8 cellular contexts compared by ENCODE assay signal in genomic region chr11:66479741-66480115, GRCh38. TPM values are rescaled to one million over a fixed set of nuclear protein-coding genes. Genes with fewer than 3 reads are reported as not detected.
DNase-seq lines count a peak whose midpoint lies in the region; ATAC-seq and TF ChIP-seq lines count a peak whose summit lies in the region.

No MANE protein-coding gene starts in this region.

- H3K36me3 Mint-ChIP-seq in activated CD8-positive, alpha-beta T cell treated with anti-CD3 and anti-CD28 coated beads, Interleukin-2, amount 10 ng/mL, durations not matched to agents 7 days and 5 days (ENCODE audit: low read depth) = peaks cover 6% of the 10 kb centered on the region

- H3K9me3 Mint-ChIP-seq in activated CD8-positive, alpha-beta T cell treated with anti-CD3 and anti-CD28 coated beads, Interleukin-2, amount 10 ng/mL, durations not matched to agents 7 days and 5 days (ENCODE audit: insufficient read depth) = no peaks in the 10 kb centered on the region

- H3K4me1 Mint-ChIP-seq in activated CD8-positive, alpha-beta T cell treated with anti-CD3 and anti-CD28 coated beads, Interleukin-2, amount 10 ng/mL, durations not matched to agents 7 days and 5 days (ENCODE audit: low read depth) = peaks cover 31% of the 10 kb centered on the region

- ATAC-seq in activated CD8-positive, alpha-beta T cell treated with anti-CD3 and anti-CD28 coated beads, Interleukin-2, amount 10 ng/mL, durations not matched to agents 7 days and 5 days = no peak
- no peak for ATAC-seq in GM21529 (IDR thresholded peaks at IDR 0.05; ENCODE audit: unreplicated experiment)

- no peaks in the 10 kb centered on the region for H3K27me3 Mint-ChIP-seq in activated CD8-positive, alpha-beta T cell treated with anti-CD3 and anti-CD28 coated beads, Interleukin-2, amount 10 ng/mL, durations not matched to agents 7 days and 5 days (ENCODE audit: low read depth)

- H3K4me3 Mint-ChIP-seq in activated CD8-positive, alpha-beta T cell treated with anti-CD3 and anti-CD28 coated beads, Interleukin-2, amount 10 ng/mL, durations not matched to agents 7 days and 5 days = peak overlapping the region; percentile 92

- no peak for TF ChIP-seq CTCF in HL-60 (IDR thresholded peaks at IDR 0.05; ENCODE audit: insufficient read depth, low read length)

- DNase-seq in NCI-H1092 (lab: John Stamatoyannopoulos, UW) (peak; percentile 82), NCI-H1092 treated with DMSO at 0.1 percent for 48 hours (lab: John Stamatoyannopoulos, UW) (no peak), HL-60 (ENCODE audit: low read depth in 1 of 2, low spot score in 1 of 2) (no peak), hepatic stellate cell (ENCODE audit: low spot score) (peak; percentile 81), NCI-H774 (lab: John Stamatoyannopoulos, UW) (no peak)
- DNase-seq in activated CD8-positive, alpha-beta T cell treated with anti-CD3 and anti-CD28 coated beads, Interleukin-2, amount 10 ng/mL, durations not matched to agents 7 days and 5 days = no peak

- POLR2A ChIA-PET in activated CD8-positive, alpha-beta T cell treated with anti-CD3 and anti-CD28 coated beads, Interleukin-2, amount 10 ng/mL, durations not matched to agents 7 days and 5 days (lab: Charles Lee) = interaction anchor here (0.9 to 2.0 kb wide), 10 partner anchors 10 to 362 kb away, joined by 3 to 22 read pairs (median 6); partner anchors contain the start of genes BBS1, MRPL11, PELI3 and RBM4B

- H3K27me3 ChIP-seq in HL-60 (ENCODE audit: insufficient read depth, poor library complexity, severe bottlenecking) = no peaks in the 10 kb centered on the region

- H3K4me3 ChIP-seq in HL-60 (replicated peaks; ENCODE audit: insufficient read depth, low read length) (peak overlapping the region; percentile 78), skin epidermis (peak overlapping the region; percentile 52 to 76 (median 59))

- peak overlapping the region; percentile 91 for H3K27ac Mint-ChIP-seq in activated CD8-positive, alpha-beta T cell treated with anti-CD3 and anti-CD28 coated beads, Interleukin-2, amount 10 ng/mL, durations not matched to agents 7 days and 5 days

- CTCF ChIA-PET in activated CD8-positive, alpha-beta T cell treated with anti-CD3 and anti-CD28 coated beads, Interleukin-2, amount 10 ng/mL, durations not matched to agents 7 days and 5 days (lab: Charles Lee) = interaction anchor here (0.6 to 2.7 kb wide), 22 partner anchors 8 to 370 kb away, joined by 3 to 20 read pairs (median 5); partner anchors contain the start of genes CCDC87, CCS, MRPL11 and PELI3

- H3K27ac ChIP-seq in HL-60 (replicated peaks) (peak overlapping the region; percentile 87), skin epidermis (peak overlapping the region; percentile 23 to 91 (median 87))

RNA-seq across cellular contexts. Expression of gene DPP3, which starts 0.5 kb away (rescaled TPM):
- 10 to 100 TPM; 73.3 to 79.1 TPM for total RNA-seq in activated CD8-positive, alpha-beta T cell treated with anti-CD3 and anti-CD28 coated beads, Interleukin-2, amount 10 ng/mL, durations not matched to agents 7 days and 5 days

RNA-seq across cellular contexts. Expression of gene PELI3, which starts 13.0 kb away (rescaled TPM):
- 1 to 10 TPM; 5.1 to 5.8 TPM for total RNA-seq in activated CD8-positive, alpha-beta T cell treated with anti-CD3 and anti-CD28 coated beads, Interleukin-2, amount 10 ng/mL, durations not matched to agents 7 days and 5 days

RNA-seq across cellular contexts. Expression of gene BBS1, which starts 30.7 kb away (rescaled TPM):
- 10 to 100 TPM; 10.6 to 14.0 TPM for total RNA-seq in activated CD8-positive, alpha-beta T cell treated with anti-CD3 and anti-CD28 coated beads, Interleukin-2, amount 10 ng/mL, durations not matched to agents 7 days and 5 days

RNA-seq across cellular contexts. Expression of gene MRPL11, which starts 41.1 kb away (rescaled TPM):
- 100 to 1,000 TPM in 1 of 2 experiments, 10 to 100 TPM in 1; 93.7 to 100 TPM for total RNA-seq in activated CD8-positive, alpha-beta T cell treated with anti-CD3 and anti-CD28 coated beads, Interleukin-2, amount 10 ng/mL, durations not matched to agents 7 days and 5 days

RNA-seq across cellular contexts. Expression of gene NPAS4, which starts 58.9 kb away (rescaled TPM):
- total RNA-seq in activated CD8-positive, alpha-beta T cell treated with anti-CD3 and anti-CD28 coated beads, Interleukin-2, amount 10 ng/mL, durations not matched to agents 7 days and 5 days = under 1 TPM; 0.18 to 0.34 TPM

Comparison
In these comparisons a context has a peak if more than half of its experiments do, and no peak if none do; other contexts are left out.
1. DNase-seq: peak in NCI-H1092 (single experiment) and hepatic stellate cell (single experiment); none in NCI-H1092 treated with DMSO at 0.1 percent for 48 hours (single experiment), HL-60 (0 of 2), activated CD8-positive, alpha-beta T cell treated with anti-CD3 and anti-CD28 coated beads, Interleukin-2, amount 10 ng/mL, durations not matched to agents 7 days and 5 days (single experiment) and NCI-H774 (single experiment).